ENCODE assay signal across 28 cellular contexts in genomic region chr2:153787612-153788011, GRCh38.
"Had no signal": no experiment of that assay in that cellular context is flagged by ENCODE, and none has a peak within 500 bp of the region (broad histone marks: within the 10 kb centered on the region; RNA-seq: fewer than 3 reads in every experiment).

No MANE protein-coding gene starts in this region.

- H3K27me3 ChIP-seq: body of pancreas, cardiac muscle cell, esophagus squamous epithelium, gastrocnemius medialis, ovary, sigmoid colon, thyroid gland, upper lobe of right lung had no signal

- ATAC-seq: body of pancreas; gastrocnemius medialis; left cardiac atrium; left ventricle myocardium superior; stimulated activated effector memory CD8-positive, alpha-beta T cell treated with anti-CD3 and anti-CD28 coated beads, Interleukin-12 subunit alpha, Interleukin-12 subunit beta, amount 100 ng/mL, for 72 hours; T-helper 17 cell; upper lobe of right lung had no signal

- H3K9me3 ChIP-seq: gastrocnemius medialis, prostate gland, thyroid gland, upper lobe of right lung had no signal

- H3K4me1 Mint-ChIP-seq: activated B cell treated with CpG ODN at 0.5 μM for 24 hours; naive B cell; nephron progenitor cell; stimulated activated effector memory CD8-positive, alpha-beta T cell treated with anti-CD3 and anti-CD28 coated beads, Interleukin-12 subunit alpha, Interleukin-12 subunit beta, amount 100 ng/mL, for 72 hours; T-helper 17 cell had no signal

- H3K4me3 ChIP-seq: body of pancreas, cardiac muscle cell, esophagus squamous epithelium, gastrocnemius medialis, ovary, prostate gland, sigmoid colon, thyroid gland, upper lobe of right lung had no signal

- H3K27me3 Mint-ChIP-seq: activated B cell treated with CpG ODN at 0.5 μM for 24 hours; activated naive CD8-positive, alpha-beta T cell; naive B cell; stimulated activated naive CD8-positive, alpha-beta T cell treated with anti-CD3 and anti-CD28 coated beads, Interleukin-15, Interleukin-2, amounts not matched to agents 100 ng/mL and 50 ng/mL, for 24 hours; T-helper 17 cell had no signal

- H3K27ac ChIP-seq: body of pancreas, cardiac muscle cell, epithelial cell of prostate, esophagus squamous epithelium, gastrocnemius medialis, ovary, prostate gland, sigmoid colon, thyroid gland, upper lobe of right lung had no signal

- H3K4me1 ChIP-seq: body of pancreas, esophagus squamous epithelium, gastrocnemius medialis, prostate gland, sigmoid colon, thyroid gland, upper lobe of right lung had no signal

- H3K36me3 ChIP-seq: cardiac muscle cell, esophagus squamous epithelium, gastrocnemius medialis, ovary, prostate gland, sigmoid colon, thyroid gland, upper lobe of right lung had no signal

- H3K36me3 Mint-ChIP-seq: activated naive CD8-positive, alpha-beta T cell; naive B cell; stimulated activated effector memory CD8-positive, alpha-beta T cell treated with anti-CD3 and anti-CD28 coated beads, Interleukin-12 subunit alpha, Interleukin-12 subunit beta, amount 100 ng/mL, for 72 hours had no signal

- DNase-seq: activated B cell treated with CpG ODN at 0.5 μM for 24 hours; activated effector memory CD4-positive, alpha-beta T cell treated with Interleukin-2 at 50 U/mL for 16 hours; activated naive CD4-positive, alpha-beta T cell treated with Interleukin-2 at 50 U/mL for 16 hours; aorta; body of pancreas; cortex of kidney; esophagus squamous epithelium; gastrocnemius medialis; glutamatergic neuron; left cardiac atrium; left ventricle myocardium superior; naive B cell; nephron progenitor cell; ovary; retina; sigmoid colon; small intestine; stimulated activated CD4-positive, alpha-beta T cell treated with anti-CD3 and anti-CD28 coated beads, Interleukin-4, amount 100 ng/mL, for 24 hours; T-helper 17 cell; T1000; thyroid gland; upper lobe of right lung had no signal

- H3K27ac Mint-ChIP-seq: activated B cell treated with CpG ODN at 0.5 μM for 24 hours; activated naive CD8-positive, alpha-beta T cell; naive B cell; nephron progenitor cell; stimulated activated effector memory CD8-positive, alpha-beta T cell treated with anti-CD3 and anti-CD28 coated beads, Interleukin-12 subunit alpha, Interleukin-12 subunit beta, amount 100 ng/mL, for 72 hours; stimulated activated naive CD8-positive, alpha-beta T cell treated with anti-CD3 and anti-CD28 coated beads, Interleukin-15, Interleukin-2, amounts not matched to agents 100 ng/mL and 50 ng/mL, for 24 hours; T-helper 17 cell had no signal

- H3K4me3 Mint-ChIP-seq: activated B cell treated with CpG ODN at 0.5 μM for 24 hours; activated naive CD8-positive, alpha-beta T cell; naive B cell; nephron progenitor cell; stimulated activated effector memory CD8-positive, alpha-beta T cell treated with anti-CD3 and anti-CD28 coated beads, Interleukin-12 subunit alpha, Interleukin-12 subunit beta, amount 100 ng/mL, for 72 hours; stimulated activated naive CD8-positive, alpha-beta T cell treated with anti-CD3 and anti-CD28 coated beads, Interleukin-15, Interleukin-2, amounts not matched to agents 100 ng/mL and 50 ng/mL, for 24 hours; T-helper 17 cell had no signal
